In the genomic region with DNA sequence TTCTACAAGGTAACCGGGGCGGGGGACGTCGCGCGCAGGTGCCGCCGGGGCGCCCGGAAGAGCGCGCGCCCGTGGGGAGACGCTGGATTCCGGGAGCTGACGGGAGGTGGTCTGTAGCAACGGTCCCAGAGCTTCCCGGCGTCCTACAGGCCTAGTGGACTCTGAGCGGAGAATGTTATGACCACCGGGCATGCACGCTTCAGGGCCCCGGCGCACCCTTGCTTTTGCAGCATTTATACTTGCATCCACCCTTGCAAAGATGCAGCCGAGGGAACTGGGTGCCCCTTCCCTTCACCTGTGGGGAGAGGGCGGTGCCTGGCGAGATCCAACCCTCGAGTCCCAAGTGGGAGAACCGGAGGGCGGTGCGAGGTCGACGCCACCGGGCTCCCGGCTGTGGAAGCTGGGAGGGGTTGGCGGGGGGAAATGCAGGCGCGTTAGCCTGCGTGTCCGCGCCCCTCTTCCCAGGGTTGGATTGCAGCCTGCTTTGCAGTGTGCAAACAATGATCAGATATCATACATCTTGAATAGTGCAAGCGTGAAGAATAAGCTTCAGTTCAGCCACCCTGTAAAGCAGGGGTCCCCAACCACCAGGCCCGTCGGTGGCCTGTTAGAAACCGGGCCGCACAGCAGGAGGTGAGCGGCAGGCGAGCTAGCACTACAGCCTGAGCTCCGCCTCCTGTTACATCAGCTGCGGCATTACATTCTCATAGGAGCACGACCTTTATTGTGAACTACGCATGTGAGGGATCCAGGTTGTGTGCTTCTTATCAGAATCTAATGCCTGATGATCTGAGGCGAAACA, we compare ENCODE assay signal across 8 cellular contexts. TPM values are rescaled to one million over a fixed set of nuclear protein-coding genes. Genes with fewer than 3 reads are reported as not detected.
DNase-seq lines count a peak whose midpoint lies in the region; ATAC-seq and TF ChIP-seq lines count a peak whose summit lies in the region.

No MANE protein-coding gene starts in this region.

- H3K4me3 ChIP-seq in Loucy (ENCODE audit: low read length, poor library complexity, severe bottlenecking), result peak overlapping the region; percentile 93
- H3K4me3 ChIP-seq in parathyroid adenoma (ENCODE audit: low read depth, low read length), result peak overlapping the region; percentile 93
- peak overlapping the region; percentile 68 to 100 (median 82) for H3K4me3 ChIP-seq in tibial nerve

- no peak for TF ChIP-seq POLR2A in tibial nerve (IDR thresholded peaks at IDR 0.05)

- H3K9ac ChIP-seq in Loucy (ENCODE audit: low read depth, low read length, poor library complexity, severe bottlenecking) (peak overlapping the region; percentile 90), parathyroid adenoma (no peak overlapping the region)

- 3% methylated on average over 31 to 51 of the region's 54 CpGs for WGBS in tibial nerve, 2 donors

- H3F3A ChIP-seq in Loucy (ENCODE audit: low read depth), result no peaks in the 10 kb centered on the region

- peak overlapping the region; percentile 95 for H3K27ac ChIP-seq in parathyroid adenoma
- peak overlapping the region; percentile 56 to 98 (median 92) for H3K27ac ChIP-seq in tibial nerve

- no peak for TF ChIP-seq EP300 in tibial nerve (IDR thresholded peaks at IDR 0.05)

- peak overlapping the region; percentile 95 for H2AFZ ChIP-seq in Loucy (ENCODE audit: low read length)
- peak overlapping the region; percentile 84 for H2AFZ ChIP-seq in parathyroid adenoma

- peak overlapping the region; percentile 89 for H3K4me2 ChIP-seq in Loucy (ENCODE audit: low read depth, low read length, poor library complexity, severe bottlenecking)
- H3K4me2 ChIP-seq in parathyroid adenoma (ENCODE audit: low read length), result peak overlapping the region; percentile 72

- TF ChIP-seq CTCF in Loucy (conservative IDR thresholded peaks at IDR 0.05; ENCODE audit: low read length) (0 out of 2 replicates have a peak, but pooled peaks have one; percentile 10), parathyroid adenoma (IDR thresholded peaks at IDR 0.05) (no peak), tibial nerve (IDR thresholded peaks at IDR 0.05) (peak in 2 of 5 experiments; percentile 32 to 49)

- DNase-seq in D341Med (ENCODE audit: low spot score) (peak; percentile 71), SIG-M5 treated with dmso at 0.1 percent for 504 hours (lab: John Stamatoyannopoulos, UW; ENCODE audit: unreplicated experiment) (peak; percentile 90), head of caudate nucleus (peak; percentile 54 to 89 (median 74)), tibial nerve (ENCODE audit: low spot score in 2 of 2) (no peak)
- DNase-seq in activated naive CD4-positive, alpha-beta T cell treated with anti-CD3 and anti-CD28 coated beads, Interleukin-2, amount 50 U/mL, for 16 hours, result peak; percentile 78

- H3K36me3 ChIP-seq in Loucy (ENCODE audit: insufficient read depth, low read length) (peaks cover 6% of the 10 kb centered on the region; the same call in 1 of the 2 replicates), parathyroid adenoma (ENCODE audit: control insufficient read depth, insufficient read depth, low read length) (no peaks in the 10 kb centered on the region), tibial nerve (peaks cover 0 to 29% (median 0%) of the 10 kb centered on the region in 3 donors)

- H3K4me1 ChIP-seq in Loucy (ENCODE audit: insufficient read depth, low read length, poor library complexity, severe bottlenecking) (peaks cover 24% of the 10 kb centered on the region), parathyroid adenoma (peaks cover 22% of the 10 kb centered on the region), tibial nerve (peaks cover 0 to 56% (median 22%) of the 10 kb centered on the region in 4 donors)

- no peaks in the 10 kb centered on the region for H3K9me2 ChIP-seq in Loucy (replicated peaks; ENCODE audit: low read depth, low read length)

- peaks cover 70% of the 10 kb centered on the region for H3K79me2 ChIP-seq in Loucy (ENCODE audit: insufficient read depth, low read length)
- H3K79me2 ChIP-seq in parathyroid adenoma, result peaks cover 30% of the 10 kb centered on the region

- intact Hi-C loops in head of caudate nucleus (cut with DNase I), result loop anchor here (5.0 to 10.0 kb wide), 3 partner anchors 91 to 368 kb away; a partner anchor contains a TSS

- ATAC-seq in GM21825 (IDR thresholded peaks at IDR 0.05; ENCODE audit: unreplicated experiment), result peak; percentile 22

- peaks cover 32% of the 10 kb centered on the region for H4K20me1 ChIP-seq in Loucy (ENCODE audit: insufficient read depth, low read length, poor library complexity, severe bottlenecking)

- H3K9me3 ChIP-seq in Loucy (ENCODE audit: insufficient read depth, low read depth, low read length) (no peaks in the 10 kb centered on the region), parathyroid adenoma (ENCODE audit: control insufficient read depth, low read length) (no peaks in the 10 kb centered on the region), tibial nerve (no peaks in the 10 kb centered on the region)

- H3K27me3 ChIP-seq in Loucy (ENCODE audit: insufficient read depth, low read length, poor library complexity, severe bottlenecking), result no peaks in the 10 kb centered on the region
- H3K27me3 ChIP-seq in parathyroid adenoma (ENCODE audit: control insufficient read depth, insufficient read depth, low read length), result no peaks in the 10 kb centered on the region
- no peaks in the 10 kb centered on the region for H3K27me3 ChIP-seq in tibial nerve

RNA-seq across cellular contexts. Expression of a gene that starts 0.6 kb away (rescaled TPM):
- 10 to 100 TPM; 12.9 to 36.5 (median 29.7) TPM for total RNA-seq in tibial nerve

RNA-seq across cellular contexts. Expression of a gene that starts 0.8 kb away (rescaled TPM):
- 10 to 100 TPM in 3 of 4 donors, 1 to 10 TPM in 1; 6.9 to 18.1 (median 14.4) TPM for total RNA-seq in tibial nerve

Comparison
In these comparisons a context has a peak if more than half of its experiments do, and no peak if none do; other contexts are left out.
1. DNase-seq: peak in D341Med (single experiment), SIG-M5 treated with dmso at 0.1 percent for 504 hours (single experiment), activated naive CD4-positive, alpha-beta T cell treated with anti-CD3 and anti-CD28 coated beads, Interleukin-2, amount 50 U/mL, for 16 hours (single experiment) and head of caudate nucleus (42 of 42); none in tibial nerve (0 of 2).
2. Peak in every context shown above with its lines, with median percentiles within 50 percentile points of each other: H3K4me3 ChIP-seq.